ENCODE assay signal across 24 cellular contexts in the genomic region with DNA sequence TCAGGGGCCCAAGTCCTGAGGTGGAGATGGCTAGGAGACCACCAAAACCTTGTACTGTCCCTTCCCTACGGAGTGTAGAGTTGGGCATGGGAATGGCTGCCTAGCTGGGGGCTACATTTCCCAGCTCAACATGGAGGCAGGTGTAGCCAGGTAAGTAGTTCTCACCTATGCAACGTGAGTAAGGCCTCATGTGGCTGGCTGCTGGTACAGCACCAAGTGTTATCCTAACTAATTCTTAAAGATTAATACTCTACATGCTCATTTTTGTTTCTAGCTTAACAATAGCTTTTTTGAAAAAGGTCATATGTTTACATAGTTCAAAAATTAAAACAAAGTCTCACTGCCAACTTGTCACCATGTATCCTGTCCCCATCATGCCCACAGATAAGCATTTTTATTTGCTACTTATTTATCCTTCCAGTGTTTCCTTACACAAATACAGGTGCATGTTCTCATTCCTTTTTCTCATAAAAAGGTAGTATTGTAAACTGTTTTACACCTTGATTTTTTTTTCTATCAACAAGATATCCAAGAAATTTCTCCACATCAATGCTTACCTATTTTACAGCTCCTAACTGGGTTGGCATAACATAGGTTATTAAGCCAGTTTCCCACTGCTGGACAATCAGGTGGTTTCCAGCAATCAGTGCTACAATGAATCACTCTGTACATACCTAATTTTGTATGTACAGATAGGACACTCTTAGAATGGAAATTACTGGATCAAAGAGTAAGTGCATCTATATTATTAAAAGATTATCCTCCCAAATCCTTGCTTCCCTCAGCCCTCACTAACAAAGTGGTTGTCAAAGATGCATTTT. TPM values are rescaled to one million over a fixed set of nuclear protein-coding genes. Genes with fewer than 3 reads are reported as not detected.
DNase-seq lines count a peak whose midpoint lies in the region; ATAC-seq and TF ChIP-seq lines count a peak whose summit lies in the region.
"Had no signal": no experiment of that assay in that cellular context is flagged by ENCODE, and none has a peak within 500 bp of the region (broad histone marks: within the 10 kb centered on the region; RNA-seq: fewer than 3 reads in every experiment).

No MANE protein-coding gene starts in this region.

- intact Hi-C loops in cardiac septum (cut with DNase I) (no loop called here), Right ventricle myocardium superior (cut with DNase I) (no loop called here), body of pancreas (cut with DNase I) (no loop called here), uterus (cut with DNase I; ENCODE audit: low total_unique reads) (no loop called here)

- H3K27me3 ChIP-seq in body of pancreas: no peaks in the 10 kb centered on the region
- H3K27me3 ChIP-seq in uterus: no peaks in the 10 kb centered on the region
- H3K27me3 ChIP-seq: Peyer's patch, SJSA1 had no signal

- no peak overlapping the region for H3K4me3 ChIP-seq in body of pancreas
- H3K4me3 ChIP-seq in uterus: no peak overlapping the region
- H3K4me3 ChIP-seq: HAP-1, Peyer's patch, SJSA1 had no signal

- H3K36me3 Mint-ChIP-seq in osteocyte (ENCODE audit: unreplicated experiment): peaks cover 4% of the 10 kb centered on the region
- H3K36me3 Mint-ChIP-seq in activated naive CD8-positive, alpha-beta T cell treated with anti-CD3 and anti-CD28 coated beads for 36 hours: peaks cover 4% of the 10 kb centered on the region

- H3K36me3 ChIP-seq in body of pancreas (replicated peaks in 1 of 2; ENCODE audit: insufficient read depth in 1 of 2, low read depth in 2 of 2) (no peaks in the 10 kb centered on the region), uterus (no peaks in the 10 kb centered on the region)
- H3K36me3 ChIP-seq: HAP-1, Peyer's patch had no signal

- no peaks in the 10 kb centered on the region for H3K27me3 Mint-ChIP-seq in osteocyte (ENCODE audit: unreplicated experiment)
- H3K27me3 Mint-ChIP-seq in activated naive CD8-positive, alpha-beta T cell treated with anti-CD3 and anti-CD28 coated beads for 36 hours: no peaks in the 10 kb centered on the region
- H3K27me3 Mint-ChIP-seq: CD8-positive, alpha-beta memory T cell had no signal

- DNase-seq in cardiac septum (ENCODE audit: low spot score) (peak; percentile 9), Right ventricle myocardium superior (no peak), body of pancreas (peak in 3 of 4 donors; percentile 57 to 67 (median 60)), kidney tubule cell (ENCODE audit: low spot score) (peak; percentile 16), uterus (no peak), osteocyte (ENCODE audit: extremely low spot score, unreplicated experiment) (no peak)
- DNase-seq in activated naive CD8-positive, alpha-beta T cell treated with anti-CD3 and anti-CD28 coated beads for 36 hours: no peak
- DNase-seq: 8988T; AML-193; C1 segment of cervical spinal cord; Calu3; CD8-positive, alpha-beta memory T cell; DMS153; GDM1; Kasumi-1; MM.1S; NCI-H1092; NCI-H1436 treated with DMSO at 0.1 percent for 48 hours; NCI-H510A treated with DMSO at 0.1 percent for 48 hours; NCI-H748 treated with DMSO at 0.1 percent for 48 hours; Peyer's patch had no signal

- H3K9me3 ChIP-seq in body of pancreas: no peaks in the 10 kb centered on the region
- H3K9me3 ChIP-seq in uterus: no peaks in the 10 kb centered on the region
- H3K9me3 ChIP-seq: Peyer's patch, SJSA1 had no signal

- H3K4me3 Mint-ChIP-seq in osteocyte (ENCODE audit: unreplicated experiment): no peak overlapping the region
- no peak overlapping the region for H3K4me3 Mint-ChIP-seq in activated naive CD8-positive, alpha-beta T cell treated with anti-CD3 and anti-CD28 coated beads for 36 hours
- H3K4me3 Mint-ChIP-seq: CD8-positive, alpha-beta memory T cell had no signal

- H3K9me3 Mint-ChIP-seq in osteocyte (ENCODE audit: unreplicated experiment): peaks cover 7% of the 10 kb centered on the region
- peaks cover 2% of the 10 kb centered on the region for H3K9me3 Mint-ChIP-seq in activated naive CD8-positive, alpha-beta T cell treated with anti-CD3 and anti-CD28 coated beads for 36 hours
- H3K9me3 Mint-ChIP-seq: CD8-positive, alpha-beta memory T cell had no signal

- ATAC-seq in Right ventricle myocardium superior (ENCODE audit: poor library complexity) (no peak), body of pancreas (peak; percentile 57), HG03460 (IDR thresholded peaks at IDR 0.05; ENCODE audit: unreplicated experiment) (no peak)

- peaks cover 63% of the 10 kb centered on the region for H3K4me1 ChIP-seq in body of pancreas
- H3K4me1 ChIP-seq in uterus: no peaks in the 10 kb centered on the region
- H3K4me1 ChIP-seq: HAP-1, Peyer's patch had no signal

- H3K27ac Mint-ChIP-seq in osteocyte (ENCODE audit: unreplicated experiment): no peak overlapping the region
- H3K27ac Mint-ChIP-seq in activated naive CD8-positive, alpha-beta T cell treated with anti-CD3 and anti-CD28 coated beads for 36 hours: no peak overlapping the region

- TF ChIP-seq CTCF in body of pancreas (IDR thresholded peaks at IDR 0.05) (peak in 4 of 7 experiments; percentile 20 to 23 (median 22)), uterus (IDR thresholded peaks at IDR 0.05) (no peak), osteocyte (IDR thresholded peaks at IDR 0.05) (no peak)

- H3K4me1 Mint-ChIP-seq in osteocyte (ENCODE audit: unreplicated experiment): peaks cover 19% of the 10 kb centered on the region
- H3K4me1 Mint-ChIP-seq in activated naive CD8-positive, alpha-beta T cell treated with anti-CD3 and anti-CD28 coated beads for 36 hours: peaks cover 6% of the 10 kb centered on the region

- TF ChIP-seq POLR2A in body of pancreas (IDR thresholded peaks at IDR 0.05) (no peak), uterus (IDR thresholded peaks at IDR 0.05) (no peak)

- 35 to 39% methylated on average over 2 of the region's 2 CpGs for WGBS in body of pancreas, 2 donors

- peak overlapping the region; percentile 49 to 82 (median 78) for H3K27ac ChIP-seq in body of pancreas
- no peak overlapping the region for H3K27ac ChIP-seq in uterus
- H3K27ac ChIP-seq: Peyer's patch, SJSA1 had no signal

RNA-seq across cellular contexts. Expression of a gene that starts 25.5 kb away (rescaled TPM):
- total RNA-seq in cardiac septum: 35.8 TPM
- total RNA-seq in Right ventricle myocardium superior: 21.1 TPM
- 100 to 1,000 TPM in 1 of 2 donors, 10 to 100 TPM in 1; 74.7 to 106 TPM for total RNA-seq in body of pancreas
- total RNA-seq in uterus: 10 to 100 TPM in 3 of 4 donors, 1 to 10 TPM in 1; 10.0 to 47.6 (median 36.3) TPM
- 42.9 and 50.3 TPM in 2 replicates for total RNA-seq in osteocyte
- 10 to 100 TPM; 18.1 to 18.4 TPM for total RNA-seq in activated naive CD8-positive, alpha-beta T cell treated with anti-CD3 and anti-CD28 coated beads for 36 hours

RNA-seq across cellular contexts. Expression of a gene that starts 42.4 kb away (rescaled TPM):
- total RNA-seq in cardiac septum (0.43 TPM), Right ventricle myocardium superior (0.46 TPM), body of pancreas (under 1 TPM; 0.78 to 0.99 TPM), uterus (10 to 100 TPM in 1 of 4 donors, 1 to 10 TPM in 1, not detected in 2; 1.3 to 14.3 TPM), osteocyte (5.8 and 6.2 TPM in 2 replicates)
- 10 to 100 TPM; 33.9 to 34.1 TPM for total RNA-seq in activated naive CD8-positive, alpha-beta T cell treated with anti-CD3 and anti-CD28 coated beads for 36 hours

Comparison
In these comparisons a context has a peak if more than half of its experiments do, and no peak if none do; other contexts are left out.
1. DNase-seq: peak in cardiac septum (single experiment), body of pancreas (3 of 4) and kidney tubule cell (single experiment); none in Right ventricle myocardium superior (single experiment), uterus (0 of 2), osteocyte (single experiment) and activated naive CD8-positive, alpha-beta T cell treated with anti-CD3 and anti-CD28 coated beads for 36 hours (single experiment).
2. H3K27ac ChIP-seq: peak in body of pancreas (4 of 4); none in uterus (0 of 2).
3. CTCF ChIP-seq: peak in body of pancreas (4 of 7); none in uterus (0 of 4) and osteocyte (single experiment).